Comparison of ENCODE assay signal across 8 cellular contexts in the genomic region with DNA sequence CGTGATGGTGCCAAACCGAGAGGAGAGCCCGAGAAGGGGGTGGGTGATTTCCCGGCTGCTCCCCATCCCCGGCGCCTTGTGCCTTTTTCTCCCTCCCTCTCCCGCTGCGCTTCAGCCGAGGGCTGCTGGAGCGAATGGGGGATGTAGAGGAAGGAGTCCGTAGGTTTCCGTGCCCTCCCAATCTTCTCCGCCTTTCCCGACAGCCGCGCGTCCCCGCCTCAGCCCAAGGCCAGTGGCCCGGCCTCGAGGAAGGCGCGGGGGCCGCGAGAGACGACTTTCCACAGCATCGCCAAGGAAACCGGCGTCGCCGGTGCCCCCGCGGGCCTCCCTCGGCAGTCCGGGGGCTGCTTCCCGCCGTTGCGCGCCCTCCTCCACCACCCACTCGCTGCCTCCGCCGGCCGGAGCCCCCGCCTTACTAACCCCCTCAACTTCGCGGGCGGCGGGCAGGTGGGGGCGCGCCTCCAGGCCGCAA. TPM values are rescaled to one million over a fixed set of nuclear protein-coding genes. Genes with fewer than 3 reads are reported as not detected.
DNase-seq lines count a peak whose midpoint lies in the region; ATAC-seq, FAIRE-seq and TF ChIP-seq lines count a peak whose summit lies in the region.

No MANE protein-coding gene starts in this region.

- dilution Hi-C loops in mammary epithelial cell (cut with HindIII; ENCODE audit: low sequenced_read_pairs), result no loop called here

- H3K9ac ChIP-seq in mammary epithelial cell (ENCODE audit: insufficient read depth, low read length) (no peak overlapping the region), muscle layer of colon (ENCODE audit: low read length) (no peak overlapping the region)

- no peaks in the 10 kb centered on the region for H4K20me1 ChIP-seq in mammary epithelial cell (ENCODE audit: insufficient read depth, low read length)

- ATAC-seq in A549, result no peak

- peaks cover 24 to 38% (median 34%) of the 10 kb centered on the region in 3 donors for H3K4me1 Mint-ChIP-seq in IgD-negative memory B cell

- FAIRE-seq in A549 (lab: Jason Lieb, UNC), result no peak

- H3K4me1 ChIP-seq in A549, result peaks cover 18% of the 10 kb centered on the region
- peaks cover 35% of the 10 kb centered on the region for H3K4me1 ChIP-seq in mammary epithelial cell (ENCODE audit: insufficient read depth, low read length)
- H3K4me1 ChIP-seq in muscle layer of colon (ENCODE audit: insufficient read depth, low read length), result peaks cover 13% of the 10 kb centered on the region

- DNase-seq in A549 (ENCODE audit: low read depth in 1 of 2, low spot score in 1 of 2), result no peak
- DNase-seq in mammary epithelial cell, result no peak
- DNase-seq in NCI-H2171 (lab: John Stamatoyannopoulos, UW), result no peak
- DNase-seq in NCI-H774 (lab: John Stamatoyannopoulos, UW), result no peak
- no peak for DNase-seq in HuH-7.5 (ENCODE audit: low spot score)
- no peak for DNase-seq in 8988T

- TF ChIP-seq RAD21 in A549 (conservative IDR thresholded peaks at IDR 0.05 in 1 of 2, IDR thresholded peaks at IDR 0.05 in 1 of 2), result no peak

- intact Hi-C loops in mammary epithelial cell (cut with micrococcal nuclease), result loop anchor here (5.0 kb wide), 3 partner anchors 378 to 568 kb away; a partner anchor contains a TSS

- peak overlapping the region; percentile 58; the same call in 2 of the 3 replicates for H3K4me3 ChIP-seq in A549
- H3K4me3 ChIP-seq in mammary epithelial cell (replicated peaks in 1 of 3; ENCODE audit: insufficient read depth in 1 of 3, low read depth in 2 of 3, low read length in 3 of 3), result peak overlapping the region; percentile 10 to 66 (median 63)
- peak overlapping the region; percentile 90 to 93 for H3K4me3 ChIP-seq in muscle layer of colon (ENCODE audit: low read depth in 1 of 2, low read length in 2 of 2)

- TF ChIP-seq CTCF in A549 (IDR thresholded peaks at IDR 0.05) (no peak), mammary epithelial cell (conservative IDR thresholded peaks at IDR 0.05 in 1 of 2, IDR thresholded peaks at IDR 0.05 in 1 of 2; ENCODE audit: extremely low read depth in 1 of 2, insufficient read depth in 1 of 2, low read depth in 1 of 2, low read length in 2 of 2) (no peak)

- H3K4me2 ChIP-seq in A549, result peak overlapping the region; percentile 82
- H3K4me2 ChIP-seq in mammary epithelial cell (ENCODE audit: insufficient read depth, low read depth, low read length), result peak overlapping the region; percentile 95

- H3K4me3 Mint-ChIP-seq in IgD-negative memory B cell, result peak overlapping the region; percentile 87 to 98 (median 96)

- peaks cover 0 to 1% (median 0%) of the 10 kb centered on the region in 3 donors for H3K9me3 Mint-ChIP-seq in IgD-negative memory B cell

- peaks cover 21% of the 10 kb centered on the region for H3K27me3 Mint-ChIP-seq in IgD-negative memory B cell

- H3K79me2 ChIP-seq in mammary epithelial cell (ENCODE audit: insufficient read depth, low read length), result no peaks in the 10 kb centered on the region

- no peaks in the 10 kb centered on the region for H3K36me3 Mint-ChIP-seq in IgD-negative memory B cell

- no peaks in the 10 kb centered on the region for H3K36me3 ChIP-seq in mammary epithelial cell (ENCODE audit: insufficient read depth, low read length)
- H3K36me3 ChIP-seq in muscle layer of colon (ENCODE audit: insufficient read depth, low read length), result no peaks in the 10 kb centered on the region

- H3K27ac ChIP-seq in A549, result no peak overlapping the region
- H3K27ac ChIP-seq in mammary epithelial cell (ENCODE audit: insufficient read depth, low read depth, low read length), result no peak overlapping the region
- H3K27ac ChIP-seq in muscle layer of colon (ENCODE audit: low read depth, low read length), result peak overlapping the region; percentile 25

- no peaks in the 10 kb centered on the region for H3K9me3 ChIP-seq in A549
- H3K9me3 ChIP-seq in mammary epithelial cell (replicated peaks; ENCODE audit: insufficient read depth, low read length), result no peaks in the 10 kb centered on the region
- no peaks in the 10 kb centered on the region for H3K9me3 ChIP-seq in muscle layer of colon (ENCODE audit: low read length)

- CTCF ChIA-PET in A549 (lab: Yijun Ruan, JAX) (interaction anchor here (1.0 to 6.2 kb wide), 4 partner anchors 204 to 378 kb away, joined by 3 to 42 read pairs (median 4); no protein-coding TSS in a partner anchor), mammary epithelial cell (lab: Charles Lee; ENCODE audit: low non-redundant PET) (no interaction called here)

- no TSS peak for BruUV-seq in mammary epithelial cell (replicated peaks; lab: Mats Ljungman, UMichigan)

- TF ChIP-seq POLR2A in A549 (IDR thresholded peaks at IDR 0.05; ENCODE audit: low read length), result no peak

- H3K27me3 ChIP-seq in mammary epithelial cell (ENCODE audit: insufficient read depth, low read length), result peaks cover 8% of the 10 kb centered on the region
- H3K27me3 ChIP-seq in muscle layer of colon (ENCODE audit: control insufficient read depth in 1 of 2, insufficient read depth in 2 of 2, low read length in 2 of 2), result peaks cover 22 to 42% of the 10 kb centered on the region in 2 donors

- no peak for TF ChIP-seq EP300 in A549 (IDR thresholded peaks at IDR 0.05)

- POLR2A ChIA-PET in A549 (lab: Yijun Ruan, JAX), result no interaction called here

- peak overlapping the region; percentile 92 for H2AFZ ChIP-seq in mammary epithelial cell (ENCODE audit: low read depth, low read length)

- in situ Hi-C loops in mammary epithelial cell (cut with MboI; ENCODE audit: low sequenced_read_pairs in 2 of 2), result loop anchor here in 1 of 2 donors (5.0 to 25.0 kb wide), 2 partner anchors 203 to 378 kb away; no protein-coding TSS in a partner anchor

- peak overlapping the region in 1 of 3 donors; percentile 78 for H3K27ac Mint-ChIP-seq in IgD-negative memory B cell

- 45% methylated on average over 13 of the region's 50 CpGs for WGBS in A549 (ENCODE audit: missing lambda C conversion rate)
- WGBS in mammary epithelial cell (ENCODE audit: low coverage, missing lambda C conversion rate), result 4% methylated on average over 30 of the region's 50 CpGs

TF ChIP-seq in A549, 52 proteins besides CTCF, POLR2A, EP300 and RAD21:
- TF ChIP-seq JUN (IDR thresholded peaks at IDR 0.05), result no peak
- TF ChIP-seq BHLHE40 (IDR thresholded peaks at IDR 0.05; ENCODE audit: low read depth, low read length), result no peak
- TF ChIP-seq POLR2AphosphoS2 (conservative IDR thresholded peaks at IDR 0.05; ENCODE audit: low read length), result no peak
- TF ChIP-seq CEBPB (IDR thresholded peaks at IDR 0.05), result no peak
- TF ChIP-seq RCOR1 (IDR thresholded peaks at IDR 0.05; ENCODE audit: low read depth, low read length), result no peak
- no peak for TF ChIP-seq KDM5A (IDR thresholded peaks at IDR 0.05)
- no peak for TF ChIP-seq ZSCAN20 (CRISPR knock-in tag; IDR thresholded peaks at IDR 0.05)
- TF ChIP-seq SMC3 (IDR thresholded peaks at IDR 0.05), result no peak
- no peak for TF ChIP-seq SREBF2 (IDR thresholded peaks at IDR 0.05)
- TF ChIP-seq RNF2 (IDR thresholded peaks at IDR 0.05; ENCODE audit: borderline replicate concordance, low read depth), result no peak
- TF ChIP-seq, protein P1, sequence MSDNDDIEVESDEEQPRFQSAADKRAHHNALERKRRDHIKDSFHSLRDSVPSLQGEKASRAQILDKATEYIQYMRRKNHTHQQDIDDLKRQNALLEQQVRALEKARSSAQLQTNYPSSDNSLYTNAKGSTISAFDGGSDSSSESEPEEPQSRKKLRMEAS (IDR thresholded peaks at IDR 0.05), result no peak
- TF ChIP-seq ZNF302 (CRISPR knock-in tag; IDR thresholded peaks at IDR 0.05), result no peak
- no peak for TF ChIP-seq CBX2 (IDR thresholded peaks at IDR 0.05; ENCODE audit: borderline replicate concordance, low read depth)
- TF ChIP-seq, protein P2, sequence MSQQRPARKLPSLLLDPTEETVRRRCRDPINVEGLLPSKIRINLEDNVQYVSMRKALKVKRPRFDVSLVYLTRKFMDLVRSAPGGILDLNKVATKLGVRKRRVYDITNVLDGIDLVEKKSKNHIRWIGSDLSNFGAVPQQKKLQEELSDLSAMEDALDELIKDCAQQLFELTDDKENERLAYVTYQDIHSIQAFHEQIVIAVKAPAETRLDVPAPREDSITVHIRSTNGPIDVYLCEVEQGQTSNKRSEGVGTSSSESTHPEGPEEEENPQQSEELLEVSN (IDR thresholded peaks at IDR 0.05; ENCODE audit: borderline replicate concordance, low read depth), result no peak

RNA-seq across cellular contexts. Expression of a gene that starts 1.2 kb away (rescaled TPM):
- polyA plus RNA-seq in A549 (2011; rRNA removed) (1.6 and 4.4 TPM in 2 replicates), A549 (2017; fragmentation: RNase III; extraction: RNeasy Plus Mini Kit Qiagen cat#74134 plus additional on column Dnase treatment) (0.13 TPM in 1 of 3 replicates, not detected in the others), IgD-negative memory B cell (2.6 TPM), mammary epithelial cell (0.23 TPM)
- polyA plus RNA-seq in A549 (2012; cell fraction: cytosol; rRNA removed), result 0.30 and 0.49 TPM in 2 replicates
- polyA plus RNA-seq in A549 (2012; cell fraction: nucleus; rRNA removed), result 0.80 and 1.1 TPM in 2 replicates
- 4.3 and 4.6 TPM in 2 replicates for polyA minus RNA-seq in A549 (2011; rRNA and poly(A)+ RNA removed)
- total RNA-seq in mammary epithelial cell, result 1 to 10 TPM in 1 of 2 donors, under 1 TPM in 1; 0.64 to 1.2 TPM
- polyA minus RNA-seq in mammary epithelial cell, result not detected

RNA-seq across cellular contexts. Expression of a gene that starts 10.4 kb away (rescaled TPM):
- polyA plus RNA-seq in A549 (2011; rRNA removed) (22.0 and 23.2 TPM in 2 replicates), A549 (2017; fragmentation: RNase III; extraction: RNeasy Plus Mini Kit Qiagen cat#74134 plus additional on column Dnase treatment) (16.6 to 19.0 TPM (median 18.8 TPM) in 3 replicates), IgD-negative memory B cell (3.4 TPM), mammary epithelial cell (9.8 TPM)
- polyA plus RNA-seq in A549 (2012; cell fraction: cytosol; rRNA removed), result 8.1 and 12.3 TPM in 2 replicates
- 6.5 and 9.4 TPM in 2 replicates for polyA plus RNA-seq in A549 (2012; cell fraction: nucleus; rRNA removed)
- polyA minus RNA-seq in A549 (2011; rRNA and poly(A)+ RNA removed), result 8.4 and 8.7 TPM in 2 replicates
- 10 to 100 TPM; 22.3 to 26.5 TPM for total RNA-seq in mammary epithelial cell
- 7.7 TPM for polyA minus RNA-seq in mammary epithelial cell
